Comparison of ENCODE assay signal across 8 cellular contexts in genomic region chr19:55340784-55341147, GRCh38. TPM values are rescaled to one million over a fixed set of nuclear protein-coding genes. Genes with fewer than 3 reads are reported as not detected.
DNase-seq lines count a peak whose midpoint lies in the region; ATAC-seq and TF ChIP-seq lines count a peak whose summit lies in the region.

No MANE protein-coding gene starts in this region.

- H3K27me3 ChIP-seq in GM23248 (replicated peaks; ENCODE audit: insufficient read depth) (no peaks in the 10 kb centered on the region; the same call in 1 of the 2 replicates), hepatocyte (no peaks in the 10 kb centered on the region)

- H3K79me2 ChIP-seq in GM23248 (ENCODE audit: insufficient read depth) (peaks cover 8% of the 10 kb centered on the region; the same call in 1 of the 2 replicates), hepatocyte (peaks cover 16% of the 10 kb centered on the region)

- in situ Hi-C loops in GM23248 (cut with MboI) = no loop called here

- H4K20me1 ChIP-seq in GM23248 (ENCODE audit: insufficient read depth) (no peaks in the 10 kb centered on the region), hepatocyte (ENCODE audit: insufficient read depth, poor library complexity, severe bottlenecking) (peaks cover 5% of the 10 kb centered on the region)

- peaks cover 13% of the 10 kb centered on the region for H3K4me1 Mint-ChIP-seq in activated CD4-positive, alpha-beta memory T cell treated with anti-CD3 and anti-CD28 coated beads for 36 hours (ENCODE audit: low read depth)
- peaks cover 33% of the 10 kb centered on the region for H3K4me1 Mint-ChIP-seq in stimulated activated memory B cell treated with anti-CD40 and anti-IgM and Interleukin-4, amounts not matched to agents 10 μg/mL and 1 μg/mL and 100 μg/mL, for 72 hours

- intact Hi-C loops in activated CD4-positive, alpha-beta memory T cell treated with anti-CD3 and anti-CD28 coated beads for 36 hours (cut with micrococcal nuclease) = no loop called here

- H3K27ac ChIP-seq in GM23248 = no peak overlapping the region
- peak overlapping the region; percentile 85 for H3K27ac ChIP-seq in hepatocyte

- no peaks in the 10 kb centered on the region for H3F3A ChIP-seq in GM23248 (ENCODE audit: insufficient read depth)

- H3K36me3 ChIP-seq in GM23248 (ENCODE audit: low read depth) (no peaks in the 10 kb centered on the region), hepatocyte (replicated peaks; ENCODE audit: insufficient read depth, low read depth) (no peaks in the 10 kb centered on the region)

- H3K9ac ChIP-seq in GM23248 = peak overlapping the region; percentile 86

- peaks cover 14% of the 10 kb centered on the region for H3K36me3 Mint-ChIP-seq in activated CD4-positive, alpha-beta memory T cell treated with anti-CD3 and anti-CD28 coated beads for 36 hours
- H3K36me3 Mint-ChIP-seq in stimulated activated memory B cell treated with anti-CD40 and anti-IgM and Interleukin-4, amounts not matched to agents 10 μg/mL and 1 μg/mL and 100 μg/mL, for 72 hours = peaks cover 30% of the 10 kb centered on the region

- no peaks in the 10 kb centered on the region for H3K9me3 Mint-ChIP-seq in activated CD4-positive, alpha-beta memory T cell treated with anti-CD3 and anti-CD28 coated beads for 36 hours
- H3K9me3 Mint-ChIP-seq in stimulated activated memory B cell treated with anti-CD40 and anti-IgM and Interleukin-4, amounts not matched to agents 10 μg/mL and 1 μg/mL and 100 μg/mL, for 72 hours = no peaks in the 10 kb centered on the region

- peaks cover 6% of the 10 kb centered on the region for H3K27me3 Mint-ChIP-seq in activated CD4-positive, alpha-beta memory T cell treated with anti-CD3 and anti-CD28 coated beads for 36 hours
- peaks cover 36% of the 10 kb centered on the region for H3K27me3 Mint-ChIP-seq in stimulated activated memory B cell treated with anti-CD40 and anti-IgM and Interleukin-4, amounts not matched to agents 10 μg/mL and 1 μg/mL and 100 μg/mL, for 72 hours

- peak overlapping the region; percentile 97 for H3K4me2 ChIP-seq in GM23248 (ENCODE audit: unreplicated experiment)
- H3K4me2 ChIP-seq in hepatocyte = peak overlapping the region; percentile 94

- no peaks in the 10 kb centered on the region for H3K4me1 ChIP-seq in GM23248 (ENCODE audit: insufficient read depth)
- no peaks in the 10 kb centered on the region for H3K4me1 ChIP-seq in hepatocyte (ENCODE audit: insufficient read depth)

- H3K4me3 Mint-ChIP-seq in activated CD4-positive, alpha-beta memory T cell treated with anti-CD3 and anti-CD28 coated beads for 36 hours = peak overlapping the region; percentile 87
- peak overlapping the region; percentile 88 for H3K4me3 Mint-ChIP-seq in stimulated activated memory B cell treated with anti-CD40 and anti-IgM and Interleukin-4, amounts not matched to agents 10 μg/mL and 1 μg/mL and 100 μg/mL, for 72 hours

- ATAC-seq in stimulated activated memory B cell treated with anti-CD40 and anti-IgM and Interleukin-4, amounts not matched to agents 10 μg/mL and 1 μg/mL and 100 μg/mL, for 72 hours = no peak
- ATAC-seq in GM21526 (IDR thresholded peaks at IDR 0.05; ENCODE audit: low FRiP score, unreplicated experiment) = no peak

- H3K27ac Mint-ChIP-seq in activated CD4-positive, alpha-beta memory T cell treated with anti-CD3 and anti-CD28 coated beads for 36 hours = peak overlapping the region; percentile 95
- H3K27ac Mint-ChIP-seq in stimulated activated memory B cell treated with anti-CD40 and anti-IgM and Interleukin-4, amounts not matched to agents 10 μg/mL and 1 μg/mL and 100 μg/mL, for 72 hours = peak overlapping the region; percentile 73

- no peak; the same call in 1 of the 2 replicates for TF ChIP-seq CTCF in AG10803 (conservative IDR thresholded peaks at IDR 0.05; ENCODE audit: low read length)
- TF ChIP-seq CTCF in hepatocyte (IDR thresholded peaks at IDR 0.05; ENCODE audit: poor library complexity) = peak; percentile 36

- whole genome bisulfite sequencing in GM23248 (ENCODE audit: low coverage in 1 of 2, low lambda C conversion rate in 2 of 2, missing lambda C conversion rate in 2 of 2), 2 experiments = 1 to 4% methylated on average over 15 to 23 of the region's 24 CpGs
- WGBS in hepatocyte (ENCODE audit: low lambda C conversion rate, missing lambda C conversion rate) = 1% methylated on average over 19 of the region's 24 CpGs

- H2AFZ ChIP-seq in GM23248 = 0 out of 2 replicates have a peak overlapping the region, but pooled peaks have one; percentile 3
- no peak overlapping the region for H2AFZ ChIP-seq in hepatocyte

- CTCF ChIA-PET in activated CD4-positive, alpha-beta memory T cell treated with anti-CD3 and anti-CD28 coated beads for 36 hours (lab: Charles Lee) = interaction anchor here (1.0 kb wide), 1 partner anchor 38 kb away, joined by 3 read pairs; no protein-coding TSS in a partner anchor

- POLR2A ChIA-PET in activated CD4-positive, alpha-beta memory T cell treated with anti-CD3 and anti-CD28 coated beads for 36 hours (lab: Charles Lee) = interaction anchor here (1.3 kb wide), 1 partner anchor 40 kb away, joined by 3 read pairs; no protein-coding TSS in a partner anchor

- H3K9me2 ChIP-seq in GM23248 (ENCODE audit: insufficient read depth) = no peaks in the 10 kb centered on the region
- no peaks in the 10 kb centered on the region for H3K9me2 ChIP-seq in hepatocyte (replicated peaks; ENCODE audit: insufficient read depth)

- no peaks in the 10 kb centered on the region for H3K9me3 ChIP-seq in GM23248 (ENCODE audit: low read depth)
- H3K9me3 ChIP-seq in hepatocyte (ENCODE audit: low read depth) = no peaks in the 10 kb centered on the region

- peak overlapping the region; percentile 81 for H3K4me3 ChIP-seq in AG10803 (ENCODE audit: low read length)
- H3K4me3 ChIP-seq in GM23248 = peak overlapping the region; percentile 77
- H3K4me3 ChIP-seq in hepatocyte = peak overlapping the region; percentile 66

- DNase-seq in AG10803 (ENCODE audit: low read depth) = no peak
- peak; percentile 53 for DNase-seq in GM23248
- DNase-seq in activated CD4-positive, alpha-beta memory T cell treated with anti-CD3 and anti-CD28 coated beads for 36 hours = peak; percentile 51
- DNase-seq in hepatocyte (ENCODE audit: low spot score) = peak; percentile 71
- no peak for DNase-seq in NCI-H2029 (lab: John Stamatoyannopoulos, UW)
- no peak for DNase-seq in activated gamma-delta T cell treated with Interleukin-2 at 50 U/mL for 16 hours

RNA-seq across cellular contexts. Expression of gene KMT5C, which starts 1.1 kb away (rescaled TPM):
- 8.1 and 8.6 TPM in 2 replicates for total RNA-seq in GM23248 (2014; rRNA removed; shearing (Covaris generic))
- polyA plus RNA-seq in GM23248 (2016; fragmentation: Nextera tagmentation; extraction: Ambion mirVana) = 1.9 and 2.7 TPM in 2 replicates
- 10 to 100 TPM; 34.2 to 35.2 TPM for total RNA-seq in activated CD4-positive, alpha-beta memory T cell treated with anti-CD3 and anti-CD28 coated beads for 36 hours
- total RNA-seq in hepatocyte = 13.6 and 22.8 TPM in 2 replicates
- polyA plus RNA-seq in hepatocyte = 23.6 and 38.0 TPM in 2 replicates

RNA-seq across cellular contexts. Expression of gene COX6B2, which starts 13.8 kb away (rescaled TPM):
- total RNA-seq in GM23248 (2014; rRNA removed; shearing (Covaris generic)) = not detected in 2 replicates
- polyA plus RNA-seq in GM23248 (2016; fragmentation: Nextera tagmentation; extraction: Ambion mirVana) = not detected in 2 replicates
- total RNA-seq in activated CD4-positive, alpha-beta memory T cell treated with anti-CD3 and anti-CD28 coated beads for 36 hours = under 1 TPM; 0.15 to 0.81 TPM
- total RNA-seq in hepatocyte = 0.20 and 0.50 TPM in 2 replicates
- polyA plus RNA-seq in hepatocyte = 4.5 and 7.8 TPM in 2 replicates

RNA-seq across cellular contexts. Expression of gene TMEM150B, which starts 15.6 kb away (rescaled TPM):
- not detected in 2 replicates for total RNA-seq in GM23248 (2014; rRNA removed; shearing (Covaris generic))
- not detected in 2 replicates for polyA plus RNA-seq in GM23248 (2016; fragmentation: Nextera tagmentation; extraction: Ambion mirVana)
- not detected for total RNA-seq in activated CD4-positive, alpha-beta memory T cell treated with anti-CD3 and anti-CD28 coated beads for 36 hours
- 10.6 and 25.4 TPM in 2 replicates for total RNA-seq in hepatocyte
- polyA plus RNA-seq in hepatocyte = 8.1 and 9.2 TPM in 2 replicates

RNA-seq across cellular contexts. Expression of gene GARIN5B, which starts 22.3 kb away (rescaled TPM):
- total RNA-seq in GM23248 (2014; rRNA removed; shearing (Covaris generic)) = not detected in 2 replicates
- polyA plus RNA-seq in GM23248 (2016; fragmentation: Nextera tagmentation; extraction: Ambion mirVana) (not detected in 2 replicates), hepatocyte (0.18 TPM in 1 of 2 replicates, not detected in the other)
- not detected for total RNA-seq in activated CD4-positive, alpha-beta memory T cell treated with anti-CD3 and anti-CD28 coated beads for 36 hours
- not detected in 2 replicates for total RNA-seq in hepatocyte

RNA-seq across cellular contexts. Expression of gene IL11, which starts 29.5 kb away (rescaled TPM):
- total RNA-seq in GM23248 (2014; rRNA removed; shearing (Covaris generic)) = 12.8 and 28.7 TPM in 2 replicates
- polyA plus RNA-seq in GM23248 (2016; fragmentation: Nextera tagmentation; extraction: Ambion mirVana) (6.7 and 6.9 TPM in 2 replicates), hepatocyte (6.6 and 8.5 TPM in 2 replicates)
- total RNA-seq in activated CD4-positive, alpha-beta memory T cell treated with anti-CD3 and anti-CD28 coated beads for 36 hours = under 1 TPM; 0.17 to 0.39 TPM
- 1.4 and 4.4 TPM in 2 replicates for total RNA-seq in hepatocyte

Comparison
In these comparisons a context has a peak if more than half of its experiments do, and no peak if none do; other contexts are left out.
1. DNase-seq: peak in GM23248 (single experiment), activated CD4-positive, alpha-beta memory T cell treated with anti-CD3 and anti-CD28 coated beads for 36 hours (single experiment) and hepatocyte (single experiment); none in AG10803 (single experiment), NCI-H2029 (single experiment) and activated gamma-delta T cell treated with Interleukin-2 at 50 U/mL for 16 hours (single experiment).
2. RNA of gene TMEM150B, which starts 15.6 kb away (total RNA-seq): 10.6 to 25.4 TPM in hepatocyte; not detected in GM23248 and not detected in activated CD4-positive, alpha-beta memory T cell treated with anti-CD3 and anti-CD28 coated beads for 36 hours; every median in the first group is over 10 times any median in the second.
3. Peak in every context shown above with its lines, with median percentiles within 50 percentile points of each other: H3K4me3 ChIP-seq.